Comparison of ENCODE assay signal across 8 cellular contexts in the genomic region with DNA sequence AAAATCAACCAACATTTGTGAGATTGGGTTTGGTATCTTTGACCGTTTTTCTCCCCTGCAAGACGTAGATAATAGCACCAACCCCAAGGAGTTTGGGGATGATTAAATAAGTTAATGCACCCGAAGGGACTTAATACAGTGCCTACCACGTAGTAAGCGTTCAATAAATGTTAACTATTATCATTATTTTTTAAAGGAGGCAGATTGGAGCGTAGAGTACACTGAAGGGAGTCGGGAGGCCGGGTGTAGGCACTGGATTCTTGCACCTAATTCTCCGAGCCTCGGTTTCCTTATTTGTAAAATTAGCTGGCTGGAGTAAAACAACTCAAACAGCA. TPM values are rescaled to one million over a fixed set of nuclear protein-coding genes. Genes with fewer than 3 reads are reported as not detected.
A peak's percentile ranks its signal among the peaks of the same experiment; 100 is the strongest.
DNase-seq lines count a peak whose midpoint lies in the region; ATAC-seq and TF ChIP-seq lines count a peak whose summit lies in the region.

No MANE protein-coding gene starts in this region.

- peaks cover 45% of the 10 kb centered on the region for H3K79me2 ChIP-seq in hepatocyte

- peak overlapping the region; percentile 74 for H3K4me2 ChIP-seq in hepatocyte

- H3K27ac Mint-ChIP-seq in activated CD4-positive, alpha-beta memory T cell treated with anti-CD3 and anti-CD28 coated beads, Interleukin-2, amount 10 ng/mL, durations not matched to agents 7 days and 5 days: peak overlapping the region; percentile 90
- peak overlapping the region; percentile 100 for H3K27ac Mint-ChIP-seq in stimulated activated naive CD8-positive, alpha-beta T cell treated with anti-CD3 and anti-CD28 coated beads, Interleukin-15, amount 100 ng/mL, for 72 hours

- H3K27me3 ChIP-seq in hepatocyte: no peaks in the 10 kb centered on the region

- H3K4me1 ChIP-seq in hepatocyte (ENCODE audit: insufficient read depth): peaks cover 16% of the 10 kb centered on the region

- H3K4me3 ChIP-seq in HFF-Myc (replicated peaks; ENCODE audit: low read depth, low read length) (peak overlapping the region; percentile 92), hepatocyte (peak overlapping the region; percentile 93)

- no peaks in the 10 kb centered on the region for H3K27me3 Mint-ChIP-seq in activated CD4-positive, alpha-beta memory T cell treated with anti-CD3 and anti-CD28 coated beads, Interleukin-2, amount 10 ng/mL, durations not matched to agents 7 days and 5 days
- H3K27me3 Mint-ChIP-seq in stimulated activated naive CD8-positive, alpha-beta T cell treated with anti-CD3 and anti-CD28 coated beads, Interleukin-15, amount 100 ng/mL, for 72 hours: no peaks in the 10 kb centered on the region

- peaks cover 35% of the 10 kb centered on the region for H4K20me1 ChIP-seq in hepatocyte (ENCODE audit: insufficient read depth, poor library complexity, severe bottlenecking)

- DNase-seq in HFF-Myc (ENCODE audit: extremely low read depth, low read depth) (no peak), hepatocyte (ENCODE audit: low spot score) (no peak), COLO668 (lab: John Stamatoyannopoulos, UW; ENCODE audit: unreplicated experiment) (no peak), C1 segment of cervical spinal cord (lab: John Stamatoyannopoulos, UW) (no peak), NCI-H2107 treated with DMSO at 0.1 percent for 48 hours (lab: John Stamatoyannopoulos, UW; ENCODE audit: unreplicated experiment) (no peak)
- DNase-seq in activated CD4-positive, alpha-beta memory T cell treated with anti-CD3 and anti-CD28 coated beads, Interleukin-2, amount 10 ng/mL, durations not matched to agents 7 days and 5 days: no peak
- no peak for DNase-seq in stimulated activated naive CD8-positive, alpha-beta T cell treated with anti-CD3 and anti-CD28 coated beads, Interleukin-15, amount 100 ng/mL, for 72 hours

- WGBS in hepatocyte (ENCODE audit: low lambda C conversion rate, missing lambda C conversion rate): 32% methylated on average over 10 of the region's 10 CpGs

- H3K9me3 ChIP-seq in hepatocyte (ENCODE audit: low read depth): no peaks in the 10 kb centered on the region

- no peak for ATAC-seq in stimulated activated naive CD8-positive, alpha-beta T cell treated with anti-CD3 and anti-CD28 coated beads, Interleukin-15, amount 100 ng/mL, for 72 hours
- no peak for ATAC-seq in GM18520 (IDR thresholded peaks at IDR 0.05; ENCODE audit: unreplicated experiment)

- H3K4me3 Mint-ChIP-seq in activated CD4-positive, alpha-beta memory T cell treated with anti-CD3 and anti-CD28 coated beads, Interleukin-2, amount 10 ng/mL, durations not matched to agents 7 days and 5 days: peak overlapping the region; percentile 96
- peak overlapping the region; percentile 98 for H3K4me3 Mint-ChIP-seq in stimulated activated naive CD8-positive, alpha-beta T cell treated with anti-CD3 and anti-CD28 coated beads, Interleukin-15, amount 100 ng/mL, for 72 hours

- peak overlapping the region; percentile 99 for H3K27ac ChIP-seq in hepatocyte

- H3K9me2 ChIP-seq in hepatocyte (replicated peaks; ENCODE audit: insufficient read depth): no peaks in the 10 kb centered on the region

- no peaks in the 10 kb centered on the region for H3K9me3 Mint-ChIP-seq in activated CD4-positive, alpha-beta memory T cell treated with anti-CD3 and anti-CD28 coated beads, Interleukin-2, amount 10 ng/mL, durations not matched to agents 7 days and 5 days
- H3K9me3 Mint-ChIP-seq in stimulated activated naive CD8-positive, alpha-beta T cell treated with anti-CD3 and anti-CD28 coated beads, Interleukin-15, amount 100 ng/mL, for 72 hours: no peaks in the 10 kb centered on the region

- H3K36me3 ChIP-seq in hepatocyte (replicated peaks; ENCODE audit: insufficient read depth, low read depth): no peaks in the 10 kb centered on the region

- H3K4me1 Mint-ChIP-seq in activated CD4-positive, alpha-beta memory T cell treated with anti-CD3 and anti-CD28 coated beads, Interleukin-2, amount 10 ng/mL, durations not matched to agents 7 days and 5 days: peaks cover 32% of the 10 kb centered on the region
- H3K4me1 Mint-ChIP-seq in stimulated activated naive CD8-positive, alpha-beta T cell treated with anti-CD3 and anti-CD28 coated beads, Interleukin-15, amount 100 ng/mL, for 72 hours: peaks cover 42% of the 10 kb centered on the region

- no peak for TF ChIP-seq CTCF in HFF-Myc (IDR thresholded peaks at IDR 0.05; ENCODE audit: low read depth, low read length, missing control alignments)
- TF ChIP-seq CTCF in hepatocyte (IDR thresholded peaks at IDR 0.05; ENCODE audit: poor library complexity): no peak

- peaks cover 12% of the 10 kb centered on the region for H3K36me3 Mint-ChIP-seq in activated CD4-positive, alpha-beta memory T cell treated with anti-CD3 and anti-CD28 coated beads, Interleukin-2, amount 10 ng/mL, durations not matched to agents 7 days and 5 days (ENCODE audit: low read depth)

- CTCF ChIA-PET in activated CD4-positive, alpha-beta memory T cell treated with anti-CD3 and anti-CD28 coated beads, Interleukin-2, amount 10 ng/mL, durations not matched to agents 7 days and 5 days (lab: Charles Lee): interaction anchor here (0.6 to 1.9 kb wide), 4 partner anchors 23 to 113 kb away, joined by 3 to 15 read pairs (median 6); no protein-coding TSS in a partner anchor

- POLR2A ChIA-PET in activated CD4-positive, alpha-beta memory T cell treated with anti-CD3 and anti-CD28 coated beads, Interleukin-2, amount 10 ng/mL, durations not matched to agents 7 days and 5 days (lab: Charles Lee): interaction anchor here (0.9 to 2.0 kb wide), 7 partner anchors 17 to 191 kb away, joined by 3 to 10 read pairs (median 4); a partner anchor contains a TSS

- H2AFZ ChIP-seq in hepatocyte: peak overlapping the region; percentile 64

RNA-seq across cellular contexts. Expression of a gene that starts 0.4 kb away (rescaled TPM):
- total RNA-seq in activated CD4-positive, alpha-beta memory T cell treated with anti-CD3 and anti-CD28 coated beads, Interleukin-2, amount 10 ng/mL, durations not matched to agents 7 days and 5 days: 10 to 100 TPM; 12.8 to 15.1 TPM
- 51.0 and 76.4 TPM in 2 replicates for total RNA-seq in hepatocyte
- polyA plus RNA-seq in hepatocyte: 14.7 and 17.3 TPM in 2 replicates
